In genomic region chr11:123132034-123132766, GRCh38 we compare ENCODE assay signal across 8 cellular contexts.
DNase-seq lines count a peak whose midpoint lies in the region; ATAC-seq and TF ChIP-seq lines count a peak whose summit lies in the region.
"Not testable (repeated sequence)": the region's sequence is repeated elsewhere in the genome, so short reads cannot be mapped to it uniquely, and the experiment has no call there.

No MANE protein-coding gene starts in this region.

- H3K4me1 Mint-ChIP-seq in HFFc6 (ENCODE audit: low read depth) = peaks cover 73% of the 10 kb centered on the region
- peaks cover 45% of the 10 kb centered on the region for H3K4me1 Mint-ChIP-seq in osteocyte (ENCODE audit: unreplicated experiment)

- not testable (repeated sequence) for H3K4me2 ChIP-seq in mammary epithelial cell (ENCODE audit: insufficient read depth, low read depth, low read length)

- H3K27me3 Mint-ChIP-seq in HFFc6 (ENCODE audit: insufficient read depth); osteocyte (ENCODE audit: unreplicated experiment): not testable (repeated sequence)

- H3K27ac Mint-ChIP-seq in HFFc6 = peak overlapping the region; percentile 83
- H3K27ac Mint-ChIP-seq in osteocyte (ENCODE audit: unreplicated experiment) = peak overlapping the region; percentile 23

- H3K36me3 ChIP-seq in ACC112 (ENCODE audit: insufficient read depth, low read length); RWPE2 (ENCODE audit: low read depth); mammary epithelial cell (ENCODE audit: insufficient read depth, low read length); left lung; subcutaneous abdominal adipose tissue (ENCODE audit: control insufficient read depth in 5 of 5, insufficient read depth in 5 of 5, low read length in 5 of 5): not testable (repeated sequence)

- H3K36me3 Mint-ChIP-seq in HFFc6 (ENCODE audit: low read depth) = peaks cover 28% of the 10 kb centered on the region
- not testable (repeated sequence) for H3K36me3 Mint-ChIP-seq in osteocyte (ENCODE audit: unreplicated experiment)

- H3K27me3 ChIP-seq in ACC112 (ENCODE audit: insufficient read depth, low read length); RWPE2 (ENCODE audit: insufficient read depth, poor library complexity, severe bottlenecking); mammary epithelial cell (ENCODE audit: insufficient read depth, low read length); left lung; subcutaneous abdominal adipose tissue (ENCODE audit: control insufficient read depth in 5 of 5, insufficient read depth in 4 of 5, low read length in 5 of 5): not testable (repeated sequence)

- dilution Hi-C loops in mammary epithelial cell (cut with HindIII; ENCODE audit: low sequenced_read_pairs) = not testable (repeated sequence)

- in situ Hi-C loops in mammary epithelial cell (cut with MboI; ENCODE audit: low sequenced_read_pairs in 2 of 2) = not testable (repeated sequence)

- peaks cover 50% of the 10 kb centered on the region for H3K79me2 ChIP-seq in ACC112 (ENCODE audit: control insufficient read depth, insufficient read depth, low read length, unreplicated experiment)
- H3K79me2 ChIP-seq in mammary epithelial cell (ENCODE audit: insufficient read depth, low read length) = not testable (repeated sequence)

- ATAC-seq in RWPE2 (ENCODE audit: low read depth) = not testable (repeated sequence)
- peak; percentile 82 for ATAC-seq in left lung

- not testable (repeated sequence) for H2AFZ ChIP-seq in ACC112 (ENCODE audit: low read length, unreplicated experiment); mammary epithelial cell (ENCODE audit: low read depth, low read length)

- H3K4me3 Mint-ChIP-seq in HFFc6 = peak overlapping the region; percentile 58
- H3K4me3 Mint-ChIP-seq in osteocyte (ENCODE audit: unreplicated experiment) = not testable (repeated sequence)

- not testable (repeated sequence) for H3K9ac ChIP-seq in mammary epithelial cell (ENCODE audit: insufficient read depth, low read length); subcutaneous abdominal adipose tissue (ENCODE audit: low read length in 5 of 5)

- H3K4me1 ChIP-seq in ACC112 (ENCODE audit: control insufficient read depth, insufficient read depth, low read length, unreplicated experiment) (peaks cover 39% of the 10 kb centered on the region), subcutaneous abdominal adipose tissue (ENCODE audit: control insufficient read depth in 5 of 5, insufficient read depth in 5 of 5, low read length in 5 of 5) (peaks cover 0 to 28% (median 10%) of the 10 kb centered on the region in 5 donors)
- not testable (repeated sequence) for H3K4me1 ChIP-seq in RWPE2 (ENCODE audit: insufficient read depth, poor library complexity, severe bottlenecking); mammary epithelial cell (ENCODE audit: insufficient read depth, low read length); left lung

- TF ChIP-seq CTCF in HFFc6 (IDR thresholded peaks at IDR 0.05); RWPE2 (IDR thresholded peaks at IDR 0.05; ENCODE audit: poor library complexity, severe bottlenecking); mammary epithelial cell (conservative IDR thresholded peaks at IDR 0.05 in 1 of 2, IDR thresholded peaks at IDR 0.05 in 1 of 2; ENCODE audit: extremely low read depth in 1 of 2, insufficient read depth in 1 of 2, low read depth in 1 of 2, low read length in 2 of 2); fibroblast of mammary gland (conservative IDR thresholded peaks at IDR 0.05; ENCODE audit: control insufficient read depth, insufficient read depth, low read depth, low read length); left lung (IDR thresholded peaks at IDR 0.05); osteocyte (IDR thresholded peaks at IDR 0.05): not testable (repeated sequence)

- WGBS in mammary epithelial cell (ENCODE audit: low coverage, missing lambda C conversion rate) = 45% methylated on average over 7 of the region's 8 CpGs

- not testable (repeated sequence) for H4K20me1 ChIP-seq in mammary epithelial cell (ENCODE audit: insufficient read depth, low read length)

- not testable (repeated sequence) for BruUV-seq in mammary epithelial cell (replicated peaks; lab: Mats Ljungman, UMichigan)

- DNase-seq in HFFc6; RWPE2 (ENCODE audit: low spot score); mammary epithelial cell; left lung; osteocyte (ENCODE audit: extremely low spot score, unreplicated experiment): not testable (repeated sequence)
- DNase-seq in fibroblast of mammary gland (ENCODE audit: low read depth) = peak; percentile 54

- not testable (repeated sequence) for H3K4me3 ChIP-seq in ACC112 (ENCODE audit: low read depth, low read length); RWPE2 (ENCODE audit: severe bottlenecking); mammary epithelial cell (replicated peaks in 1 of 3; ENCODE audit: insufficient read depth in 1 of 3, low read depth in 2 of 3, low read length in 3 of 3); fibroblast of mammary gland (ENCODE audit: control insufficient read depth, low read depth, low read length); left lung; subcutaneous abdominal adipose tissue (ENCODE audit: low read depth in 1 of 5, low read length in 5 of 5)

- intact Hi-C loops in mammary epithelial cell (cut with micrococcal nuclease); left lung (cut with DNase I): not testable (repeated sequence)

- H3K27ac ChIP-seq in ACC112 (ENCODE audit: low read depth, low read length) (peak overlapping the region; percentile 86), RWPE2 (ENCODE audit: poor library complexity, severe bottlenecking) (peak overlapping the region; percentile 24), mammary epithelial cell (ENCODE audit: insufficient read depth, low read depth, low read length) (peak overlapping the region; percentile 7), left lung (peak overlapping the region; percentile 8 to 48), subcutaneous abdominal adipose tissue (ENCODE audit: low read depth, low read length) (peak overlapping the region; percentile 74)

- H3K9me3 Mint-ChIP-seq in HFFc6; osteocyte (ENCODE audit: unreplicated experiment): not testable (repeated sequence)

- CTCF ChIA-PET in mammary epithelial cell (lab: Charles Lee; ENCODE audit: low non-redundant PET) = interaction anchor here (0.7 kb wide), 1 partner anchor 34 kb away, joined by 3 read pairs; no protein-coding TSS in a partner anchor

- not testable (repeated sequence) for H3K9me3 ChIP-seq in RWPE2 (ENCODE audit: severe bottlenecking); mammary epithelial cell (replicated peaks; ENCODE audit: insufficient read depth, low read length); left lung; subcutaneous abdominal adipose tissue (ENCODE audit: control insufficient read depth in 5 of 5, low read length in 5 of 5)

Comparison
In these comparisons a context has a peak if more than half of its experiments do, and no peak if none do; other contexts are left out.
1. H3K27ac ChIP-seq: peak in every context shown above with its lines; median percentile 86 in ACC112; 74 in subcutaneous abdominal adipose tissue; 28 in left lung; 24 in RWPE2; 7 in mammary epithelial cell.